21 cellular contexts compared by ENCODE assay signal in genomic region chr6:152457949-152458624, GRCh38.
A peak's percentile ranks its signal among the peaks of the same experiment; 100 is the strongest.
DNase-seq lines count a peak whose midpoint lies in the region; TF ChIP-seq lines count a peak whose summit lies in the region.
"Had no signal": no experiment of that assay in that cellular context is flagged by ENCODE, and none has a peak within 500 bp of the region (broad histone marks: within the 10 kb centered on the region; RNA-seq: fewer than 3 reads in every experiment).

No MANE protein-coding gene starts in this region.

- H3K27me3 ChIP-seq in SJCRH30 (no peaks in the 10 kb centered on the region), A673 (replicated peaks; ENCODE audit: insufficient read depth, low read depth, low read length, poor library complexity) (no peaks in the 10 kb centered on the region)
- H3K27me3 ChIP-seq: SJSA1 had no signal

- TF ChIP-seq CTCF in nephron (IDR thresholded peaks at IDR 0.05; ENCODE audit: unreplicated experiment in 3 of 3) (no peak), A673 (conservative IDR thresholded peaks at IDR 0.05; ENCODE audit: low read depth, low read length) (no peak)

- no peaks in the 10 kb centered on the region for H3K27me3 Mint-ChIP-seq in nephron (ENCODE audit: low read depth)
- no peaks in the 10 kb centered on the region for H3K27me3 Mint-ChIP-seq in activated CD4-positive, alpha-beta memory T cell treated with anti-CD3 and anti-CD28 coated beads, Interleukin-2, amount 10 ng/mL, durations not matched to agents 7 days and 5 days
- H3K27me3 Mint-ChIP-seq: IgD-negative memory B cell had no signal

- DNase-seq in NCI-H524 (lab: John Stamatoyannopoulos, UW) (peak; percentile 41 to 67), NCI-H524 treated with DMSO at 0.1 percent for 48 hours (lab: John Stamatoyannopoulos, UW) (no peak), SJCRH30 (peak in 1 of 2 experiments; percentile 26), NCI-H1092 treated with DMSO at 0.1 percent for 48 hours (lab: John Stamatoyannopoulos, UW) (no peak), A673 (ENCODE audit: low spot score) (no peak)
- no peak for DNase-seq in activated CD4-positive, alpha-beta memory T cell treated with anti-CD3 and anti-CD28 coated beads, Interleukin-2, amount 10 ng/mL, durations not matched to agents 7 days and 5 days
- no peak for DNase-seq in activated CD4-positive, alpha-beta T cell treated with anti-CD3 and anti-CD28 coated beads for 4 hours
- DNase-seq: 8988T, Karpas-422, MM.1S, NCI-H1092, NCI-H146, NCI-H2029 treated with DMSO at 0.1 percent for 48 hours, NCI-H510A, NCI-H82, OCI-M1 had no signal

- no TSS peak for BruUV-seq in A673 (replicated peaks; lab: Mats Ljungman, UMichigan)

- peak overlapping the region in 2 of 3 experiments; percentile 2 to 70 for H3K27ac Mint-ChIP-seq in nephron
- H3K27ac Mint-ChIP-seq in activated CD4-positive, alpha-beta memory T cell treated with anti-CD3 and anti-CD28 coated beads, Interleukin-2, amount 10 ng/mL, durations not matched to agents 7 days and 5 days = no peak overlapping the region
- H3K27ac Mint-ChIP-seq: B cell, IgD-negative memory B cell had no signal

- POLR2A ChIA-PET in activated CD4-positive, alpha-beta memory T cell treated with anti-CD3 and anti-CD28 coated beads, Interleukin-2, amount 10 ng/mL, durations not matched to agents 7 days and 5 days (lab: Charles Lee) = no interaction called here
- POLR2A ChIA-PET in A673 (lab: Charles Lee; ENCODE audit: low non-redundant PET) = no interaction called here

- H3K4me3 ChIP-seq in SJCRH30 (peak overlapping the region; percentile 10; the same call in 1 of the 2 replicates), A673 (ENCODE audit: low read depth, low read length, poor library complexity, severe bottlenecking) (no peak overlapping the region)
- H3K4me3 ChIP-seq: SJSA1 had no signal

- CTCF ChIA-PET in activated CD4-positive, alpha-beta memory T cell treated with anti-CD3 and anti-CD28 coated beads, Interleukin-2, amount 10 ng/mL, durations not matched to agents 7 days and 5 days (lab: Charles Lee) = interaction anchor here (0.6 to 1.4 kb wide), 2 partner anchors 94 to 266 kb away, joined by 3 read pairs; no protein-coding TSS in a partner anchor
- CTCF ChIA-PET in A673 (lab: Charles Lee) = no interaction called here

- intact Hi-C loops in A673 (cut with micrococcal nuclease; ENCODE audit: unreplicated experiment) = no loop called here

- H3K4me3 Mint-ChIP-seq in nephron = no peak overlapping the region
- no peak overlapping the region for H3K4me3 Mint-ChIP-seq in activated CD4-positive, alpha-beta memory T cell treated with anti-CD3 and anti-CD28 coated beads, Interleukin-2, amount 10 ng/mL, durations not matched to agents 7 days and 5 days
- H3K4me3 Mint-ChIP-seq: B cell, IgD-negative memory B cell had no signal

- H3K9me3 ChIP-seq in SJCRH30 (replicated peaks) (no peaks in the 10 kb centered on the region), A673 (ENCODE audit: low read depth, low read length, poor library complexity, severe bottlenecking) (no peaks in the 10 kb centered on the region)
- H3K9me3 ChIP-seq: SJSA1 had no signal

- H3K9me3 Mint-ChIP-seq in nephron = no peaks in the 10 kb centered on the region
- no peaks in the 10 kb centered on the region for H3K9me3 Mint-ChIP-seq in activated CD4-positive, alpha-beta memory T cell treated with anti-CD3 and anti-CD28 coated beads, Interleukin-2, amount 10 ng/mL, durations not matched to agents 7 days and 5 days

- peaks cover 11% of the 10 kb centered on the region for H3K4me1 Mint-ChIP-seq in nephron
- peaks cover 4% of the 10 kb centered on the region for H3K4me1 Mint-ChIP-seq in activated CD4-positive, alpha-beta memory T cell treated with anti-CD3 and anti-CD28 coated beads, Interleukin-2, amount 10 ng/mL, durations not matched to agents 7 days and 5 days

- H3K36me3 Mint-ChIP-seq in nephron (ENCODE audit: low read depth) = no peaks in the 10 kb centered on the region
- H3K36me3 Mint-ChIP-seq in activated CD4-positive, alpha-beta memory T cell treated with anti-CD3 and anti-CD28 coated beads, Interleukin-2, amount 10 ng/mL, durations not matched to agents 7 days and 5 days (ENCODE audit: low read depth) = no peaks in the 10 kb centered on the region

- peaks cover 15% of the 10 kb centered on the region for H3K4me1 ChIP-seq in SJCRH30
- H3K4me1 ChIP-seq in A673 (ENCODE audit: insufficient read depth, low read length, poor library complexity, severe bottlenecking) = peaks cover 4% of the 10 kb centered on the region
- H3K4me1 ChIP-seq: SJSA1 had no signal

- H3K36me3 ChIP-seq in SJCRH30 = no peaks in the 10 kb centered on the region
- H3K36me3 ChIP-seq in A673 (ENCODE audit: insufficient read depth, low read length, poor library complexity, severe bottlenecking) = no peaks in the 10 kb centered on the region
- H3K36me3 ChIP-seq: SJSA1 had no signal

- H3K27ac ChIP-seq in SJCRH30 (peak overlapping the region; percentile 65), A673 (ENCODE audit: low read depth, low read length, poor library complexity, severe bottlenecking) (no peak overlapping the region)
- H3K27ac ChIP-seq: HL-60, SJSA1 had no signal

Comparison
In these comparisons a context has a peak if more than half of its experiments do, and no peak if none do; other contexts are left out.
1. DNase-seq: peak in NCI-H524 (2 of 2); none in NCI-H524 treated with DMSO at 0.1 percent for 48 hours (single experiment), NCI-H1092 treated with DMSO at 0.1 percent for 48 hours (single experiment), activated CD4-positive, alpha-beta memory T cell treated with anti-CD3 and anti-CD28 coated beads, Interleukin-2, amount 10 ng/mL, durations not matched to agents 7 days and 5 days (single experiment), activated CD4-positive, alpha-beta T cell treated with anti-CD3 and anti-CD28 coated beads for 4 hours (0 of 2) and A673 (single experiment).